Comparison of ENCODE assay signal across 20 cellular contexts in the genomic region with DNA sequence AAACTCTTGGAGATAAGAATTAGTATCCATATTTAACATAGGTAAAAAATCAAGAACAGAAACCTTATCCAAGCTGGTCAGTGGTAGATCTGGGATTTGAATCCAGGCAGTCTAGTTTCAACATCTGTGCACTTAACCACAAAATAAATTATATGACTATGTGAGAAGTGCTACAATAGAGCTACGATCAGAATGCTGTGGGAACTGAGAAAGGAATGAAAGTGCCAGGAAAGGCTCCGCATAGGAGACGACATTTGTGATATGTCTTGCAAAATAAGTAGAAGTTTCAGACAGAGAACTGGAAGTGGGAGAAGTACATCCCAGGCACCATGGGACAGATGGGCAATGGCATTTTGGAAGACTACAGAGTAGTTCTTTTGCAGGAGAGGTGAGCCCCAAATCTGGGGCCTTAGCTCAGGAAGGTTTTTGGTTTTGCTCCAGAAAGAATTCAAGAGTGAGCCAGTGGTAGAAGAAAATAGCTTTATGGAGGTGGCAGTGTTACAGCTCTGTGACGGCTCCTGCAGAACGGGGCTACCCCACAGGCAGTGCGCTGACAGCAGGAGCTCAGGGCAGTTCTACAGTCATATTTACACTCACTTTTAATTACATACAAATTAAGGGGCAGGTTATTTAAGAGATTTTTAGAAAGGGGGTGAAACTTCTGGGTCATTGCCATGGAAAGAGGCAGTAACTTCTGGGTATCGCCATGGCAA. TPM values are rescaled to one million over a fixed set of nuclear protein-coding genes. Genes with fewer than 3 reads are reported as not detected.
"Had no signal": no experiment of that assay in that cellular context is flagged by ENCODE, and none has a peak within 500 bp of the region (broad histone marks: within the 10 kb centered on the region; RNA-seq: fewer than 3 reads in every experiment).

No MANE protein-coding gene starts in this region.

- DNase-seq: cortex of kidney; effector CD8-positive, alpha-beta T cell; heart left ventricle; kidney glomerular epithelial cell; mammary epithelial cell; natural killer cell; retina; right lobe of liver; spleen; stimulated activated CD4-positive, alpha-beta T cell treated with anti-CD3 and anti-CD28 coated beads, Interleukin-15, amount 100 ng/mL, for 24 hours; stimulated activated CD4-positive, alpha-beta T cell treated with anti-CD3 and anti-CD28 coated beads, Interleukin-1b, Interleukin-23, amount 100 ng/mL, for 48 hours; stimulated activated CD4-positive, alpha-beta T cell treated with anti-CD3 and anti-CD28 coated beads, Interleukin-4, amount 100 ng/mL, for 4 hours; stimulated activated naive B cell treated with anti-CD40 and anti-IgM and Interleukin-4, amounts not matched to agents 10 μg/mL and 1 μg/mL and 100 μg/mL, for 72 hours; stimulated activated naive CD8-positive, alpha-beta T cell treated with anti-CD3 and anti-CD28 coated beads, Interleukin-15, amount 100 ng/mL, for 72 hours; transverse colon had no signal

- H3K27ac ChIP-seq: heart left ventricle, parathyroid adenoma, prostate gland, right lobe of liver, spleen, thoracic aorta, transverse colon had no signal

- ATAC-seq: heart left ventricle; right lobe of liver; stimulated activated naive B cell treated with anti-CD40 and anti-IgM and Interleukin-4, amounts not matched to agents 10 μg/mL and 1 μg/mL and 100 μg/mL, for 72 hours; stimulated activated naive CD8-positive, alpha-beta T cell treated with anti-CD3 and anti-CD28 coated beads, Interleukin-15, amount 100 ng/mL, for 72 hours had no signal

- H3K27me3 ChIP-seq: heart left ventricle, right lobe of liver had no signal

- H3K4me3 ChIP-seq: dorsolateral prefrontal cortex, heart left ventricle, prostate gland, right lobe of liver, spleen, thoracic aorta, transverse colon had no signal

- H3K9ac ChIP-seq: parathyroid adenoma had no signal

- H3K4me1 ChIP-seq: parathyroid adenoma, prostate gland, right lobe of liver, spleen, transverse colon had no signal

- H3K9me3 ChIP-seq: heart left ventricle, prostate gland, right lobe of liver, spleen, thoracic aorta, transverse colon had no signal

- H2AFZ ChIP-seq: parathyroid adenoma had no signal

- H3K36me3 ChIP-seq: heart left ventricle, prostate gland, right lobe of liver, spleen, thoracic aorta, transverse colon had no signal

RNA-seq across cellular contexts. Expression of a gene that starts 25.5 kb away (rescaled TPM):
- total RNA-seq: myocyte, natural killer cell had no signal
